In genomic region chr14:61564623-61565091, GRCh38 we compare ENCODE assay signal across 10 cellular contexts.
DNase-seq lines count a peak whose midpoint lies in the region; ATAC-seq, FAIRE-seq and TF ChIP-seq lines count a peak whose summit lies in the region.
"Had no signal": no experiment of that assay in that cellular context is flagged by ENCODE, and none has a peak within 500 bp of the region (broad histone marks: within the 10 kb centered on the region; RNA-seq: fewer than 3 reads in every experiment).

No MANE protein-coding gene starts in this region.

- DNase-seq in AG09319 (ENCODE audit: extremely low read depth, low read depth) (peak; percentile 79), HTR-8/SVneo (ENCODE audit: insufficient read length, low spot score) (peak; percentile 96), brain microvascular endothelial cell (peak; percentile 97), mucosa of descending colon (no peak), KG1 (lab: John Stamatoyannopoulos, UW) (no peak), hypothalamus (lab: John Stamatoyannopoulos, UW) (no peak)
- DNase-seq: activated naive CD8-positive, alpha-beta T cell treated with anti-CD3 and anti-CD28 coated beads, Interleukin-2, amount 10 ng/mL, durations not matched to agents 7 days and 5 days; GF-D8 had no signal

- no peak for FAIRE-seq in HTR-8/SVneo (lab: Jason Lieb, UNC)

- H3K9me3 ChIP-seq in mucosa of descending colon: no peaks in the 10 kb centered on the region

- H3K36me3 ChIP-seq in brain microvascular endothelial cell (replicated peaks) (no peaks in the 10 kb centered on the region), mucosa of descending colon (ENCODE audit: low read depth) (no peaks in the 10 kb centered on the region)

- ATAC-seq in mucosa of descending colon (peak; percentile 38), HG03196 (IDR thresholded peaks at IDR 0.05; ENCODE audit: unreplicated experiment) (no peak), HG02610 (IDR thresholded peaks at IDR 0.05; ENCODE audit: unreplicated experiment) (no peak)

- H3K27me3 ChIP-seq in brain microvascular endothelial cell (replicated peaks): no peaks in the 10 kb centered on the region

- peaks cover 10% of the 10 kb centered on the region for H3K4me1 ChIP-seq in mucosa of descending colon (ENCODE audit: low read depth)

- in situ Hi-C loops in brain microvascular endothelial cell (cut with HindIII; ENCODE audit: low pct_ligation_motif_present, low sequenced_read_pairs): loop anchor here (25.0 kb wide), 1 partner anchor 148 kb away; no protein-coding TSS in a partner anchor

- H3K27ac ChIP-seq in brain microvascular endothelial cell: peak overlapping the region; percentile 98

- H3K4me3 ChIP-seq in brain microvascular endothelial cell (ENCODE audit: low read depth, low read length) (no peak overlapping the region), mucosa of descending colon (no peak overlapping the region)

- TF ChIP-seq CTCF in AG09319 (IDR thresholded peaks at IDR 0.05; ENCODE audit: low read depth, low read length): no peak; the same call in 1 of the 2 replicates
- TF ChIP-seq CTCF in brain microvascular endothelial cell (IDR thresholded peaks at IDR 0.05; ENCODE audit: low read depth, low read length, missing control alignments): peak; percentile 9
- TF ChIP-seq CTCF in mucosa of descending colon (IDR thresholded peaks at IDR 0.05): no peak

- intact Hi-C loops in mucosa of descending colon (cut with DNase I, micrococcal nuclease): no loop called here

Comparison
In these comparisons a context has a peak if more than half of its experiments do, and no peak if none do; other contexts are left out.
1. DNase-seq: peak in AG09319 (single experiment), HTR-8/SVneo (single experiment) and brain microvascular endothelial cell (single experiment); none in mucosa of descending colon (0 of 3), KG1 (single experiment) and hypothalamus (0 of 51).